11 cellular contexts compared by ENCODE assay signal in the genomic region with DNA sequence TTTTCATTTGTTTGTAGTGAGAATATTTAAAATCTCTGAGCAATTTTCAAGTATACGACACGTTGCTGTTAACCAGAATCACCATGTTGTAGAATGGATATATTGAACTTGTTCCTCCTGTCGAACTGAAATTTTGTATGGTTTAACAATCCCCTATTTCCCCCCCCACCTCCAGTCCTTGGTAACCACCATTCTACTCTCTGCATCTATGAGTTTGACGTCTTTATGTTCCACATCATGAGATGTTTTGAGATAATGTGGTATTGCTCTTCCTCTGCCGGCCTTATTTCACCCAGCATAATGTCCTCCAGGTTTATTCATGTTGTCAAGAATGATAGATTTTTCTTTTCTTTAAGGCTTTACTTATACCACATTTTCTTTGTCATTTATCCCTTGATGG.
"Had no signal": no experiment of that assay in that cellular context is flagged by ENCODE, and none has a peak within 500 bp of the region (broad histone marks: within the 10 kb centered on the region; RNA-seq: fewer than 3 reads in every experiment).

No MANE protein-coding gene starts in this region.

- H3K27ac ChIP-seq: heart left ventricle, prostate gland, SK-N-MC, spleen, upper lobe of left lung had no signal

- H3K4me1 Mint-ChIP-seq: nephron progenitor cell had no signal

- H3K4me3 ChIP-seq: heart left ventricle, prostate gland, SK-N-MC, spleen, upper lobe of left lung had no signal

- ATAC-seq: activated CD4-positive, CD25-positive, alpha-beta regulatory T cell treated with anti-CD3 and anti-CD28 coated beads, Interleukin-2, amount 50 U/mL, for 24 hours; heart left ventricle; left colon; Right ventricle myocardium inferior; sciatic nerve had no signal

- H3K36me3 ChIP-seq: heart left ventricle, prostate gland, spleen, upper lobe of left lung had no signal

- H3K27ac Mint-ChIP-seq: nephron progenitor cell had no signal

- H3K27me3 ChIP-seq: spleen, upper lobe of left lung had no signal

- H3K9me3 ChIP-seq: heart left ventricle, prostate gland, spleen, upper lobe of left lung had no signal

- H3K4me1 ChIP-seq: prostate gland had no signal

- DNase-seq: heart left ventricle; left colon; nephron progenitor cell; spleen; stimulated activated CD4-positive, alpha-beta T cell treated with anti-CD3 and anti-CD28 coated beads, Interleukin-1b, Interleukin-23, amount 100 ng/mL, for 48 hours; upper lobe of left lung had no signal

- H3K4me3 Mint-ChIP-seq: nephron progenitor cell had no signal
